In the genomic region with DNA sequence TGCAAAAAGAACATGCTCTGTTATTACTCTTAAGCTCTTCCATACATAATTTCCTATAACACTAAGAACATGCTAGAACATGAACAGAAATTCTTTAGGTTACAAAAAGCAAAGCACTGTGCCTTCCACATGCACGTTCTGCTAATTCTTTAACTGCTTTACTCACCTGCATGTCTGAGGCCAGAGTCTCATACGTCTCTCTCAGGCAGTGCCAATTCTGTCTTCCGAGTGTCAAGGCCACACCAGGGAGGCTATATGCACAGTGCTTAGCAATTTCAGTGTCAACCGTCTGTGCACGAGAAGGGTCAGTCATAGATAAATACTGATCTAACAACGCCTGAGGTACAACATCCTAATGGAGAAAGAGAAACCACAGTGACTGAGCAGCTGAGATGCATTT, we compare ENCODE assay signal across 16 cellular contexts. TPM values are rescaled to one million over a fixed set of nuclear protein-coding genes. Genes with fewer than 3 reads are reported as not detected.
DNase-seq lines count a peak whose midpoint lies in the region; ATAC-seq, FAIRE-seq and TF ChIP-seq lines count a peak whose summit lies in the region.
"Had no signal": no experiment of that assay in that cellular context is flagged by ENCODE, and none has a peak within 500 bp of the region (broad histone marks: within the 10 kb centered on the region; RNA-seq: fewer than 3 reads in every experiment).

No MANE protein-coding gene starts in this region.

- no peaks in the 10 kb centered on the region for H4K20me1 ChIP-seq in keratinocyte (ENCODE audit: control insufficient read depth, extremely low read depth, insufficient read depth, low read length)

- peak; percentile 84 for FAIRE-seq in keratinocyte (lab: Jason Lieb, UNC)
- FAIRE-seq: H1 had no signal

- no peak for DNase-seq in RWPE2 (ENCODE audit: low spot score)
- peak; percentile 77 for DNase-seq in epithelial cell of esophagus (ENCODE audit: low read depth)
- DNase-seq in keratinocyte (ENCODE audit: low read depth, low spot score) = peak; percentile 9
- no peak for DNase-seq in nephron progenitor cell
- no peak for DNase-seq in substantia nigra (lab: John Stamatoyannopoulos, UW)
- no peak for DNase-seq in T-helper 17 cell
- DNase-seq: ACHN; Calu3; CD4-positive, alpha-beta T cell; DMS 273 treated with DMSO at 0.1 percent for 48 hours; HCEC 1CT; HFFc6 had no signal

- H3K79me2 ChIP-seq in keratinocyte (ENCODE audit: control insufficient read depth, insufficient read depth, low read length) = peaks cover 20% of the 10 kb centered on the region

- H3K27me3 Mint-ChIP-seq in nephron progenitor cell (ENCODE audit: low read depth, poor library complexity) = peaks cover 5% of the 10 kb centered on the region
- H3K27me3 Mint-ChIP-seq in T-helper 17 cell = no peaks in the 10 kb centered on the region
- H3K27me3 Mint-ChIP-seq: CD4-positive, alpha-beta T cell had no signal

- ATAC-seq in RWPE2 (ENCODE audit: low read depth) (peak; percentile 39), HG03280 (IDR thresholded peaks at IDR 0.05; ENCODE audit: unreplicated experiment) (no peak), T-helper 17 cell (no peak), HG02840 (IDR thresholded peaks at IDR 0.05; ENCODE audit: low FRiP score, unreplicated experiment) (no peak)

- no peaks in the 10 kb centered on the region for H3K9me1 ChIP-seq in keratinocyte (ENCODE audit: control insufficient read depth, extremely low read depth, insufficient read depth, low read length)

- H2AFZ ChIP-seq in keratinocyte (ENCODE audit: control insufficient read depth, low read length) = no peak overlapping the region

- H3K4me3 ChIP-seq in RWPE2 (ENCODE audit: severe bottlenecking) (no peak overlapping the region), epithelial cell of esophagus (ENCODE audit: low read length) (no peak overlapping the region), keratinocyte (ENCODE audit: control insufficient read depth in 2 of 3, extremely low read depth in 1 of 3, insufficient read depth in 2 of 3, low read depth in 1 of 3, low read length in 3 of 3) (no peak overlapping the region)
- H3K4me3 ChIP-seq: BLaER1 treated with 17β-estradiol and CSF1 and Interleukin-3, amounts not matched to agents 10 nM and 100 nM had no signal

- peaks cover 31% of the 10 kb centered on the region for H3K4me1 ChIP-seq in RWPE2 (ENCODE audit: insufficient read depth, poor library complexity, severe bottlenecking)
- peaks cover 35% of the 10 kb centered on the region for H3K4me1 ChIP-seq in keratinocyte (ENCODE audit: control insufficient read depth, extremely low read depth, insufficient read depth, low read length)

- dilution Hi-C loops in keratinocyte (cut with MboI; ENCODE audit: extremely low pct_ligation_motif_present, low sequenced_read_pairs) = no loop called here

- peak overlapping the region; percentile 56 for H3K27ac ChIP-seq in RWPE2 (ENCODE audit: poor library complexity, severe bottlenecking)
- peak overlapping the region; percentile 39 for H3K27ac ChIP-seq in keratinocyte (ENCODE audit: control insufficient read depth, insufficient read depth, low read length)
- no peak overlapping the region for H3K27ac ChIP-seq in substantia nigra (ENCODE audit: low read depth, low read length, poor library complexity, severe bottlenecking)
- H3K27ac ChIP-seq: BLaER1 treated with 17β-estradiol and CSF1 and Interleukin-3, amounts not matched to agents 10 nM and 100 nM had no signal

- H3K4me1 Mint-ChIP-seq in nephron progenitor cell = peaks cover 11% of the 10 kb centered on the region
- peaks cover 4% of the 10 kb centered on the region for H3K4me1 Mint-ChIP-seq in T-helper 17 cell

- no peak overlapping the region for H3K4me3 Mint-ChIP-seq in nephron progenitor cell
- no peak overlapping the region for H3K4me3 Mint-ChIP-seq in T-helper 17 cell
- H3K4me3 Mint-ChIP-seq: CD4-positive, alpha-beta T cell; HFFc6 had no signal

- H3K36me3 ChIP-seq in RWPE2 (ENCODE audit: low read depth) = peaks cover 100% of the 10 kb centered on the region
- peaks cover 31 to 63% of the 10 kb centered on the region in 2 experiments for H3K36me3 ChIP-seq in keratinocyte (ENCODE audit: control insufficient read depth in 2 of 2, extremely low read depth in 1 of 2, insufficient read depth in 2 of 2, low read length in 2 of 2)

- peak overlapping the region; percentile 24 for H3K4me2 ChIP-seq in keratinocyte (ENCODE audit: control insufficient read depth, extremely low read depth, insufficient read depth, low read depth, low read length)

- H3K36me3 Mint-ChIP-seq in nephron progenitor cell (ENCODE audit: low read depth) (peaks cover 94% of the 10 kb centered on the region), T-helper 17 cell (ENCODE audit: low read depth) (peaks cover 14% of the 10 kb centered on the region)

- H3K27ac Mint-ChIP-seq in nephron progenitor cell = peak overlapping the region; percentile 94
- H3K27ac Mint-ChIP-seq in T-helper 17 cell = no peak overlapping the region
- H3K27ac Mint-ChIP-seq: CD4-positive, alpha-beta T cell; HFFc6 had no signal

- peak overlapping the region; percentile 13 for H3K9ac ChIP-seq in keratinocyte (ENCODE audit: control insufficient read depth, extremely low read depth, insufficient read depth, low read length)
- H3K9ac ChIP-seq: BLaER1 treated with 17β-estradiol and CSF1 and Interleukin-3, amounts not matched to agents 10 nM and 100 nM had no signal

- no peaks in the 10 kb centered on the region for H3K27me3 ChIP-seq in RWPE2 (ENCODE audit: insufficient read depth, poor library complexity, severe bottlenecking)
- H3K27me3 ChIP-seq in keratinocyte (ENCODE audit: control insufficient read depth, extremely low read depth, insufficient read depth, low read length) = no peaks in the 10 kb centered on the region
- H3K27me3 ChIP-seq: BLaER1 treated with 17β-estradiol and CSF1 and Interleukin-3, amounts not matched to agents 10 nM and 100 nM had no signal

- peaks cover 5% of the 10 kb centered on the region for H3K9me3 Mint-ChIP-seq in nephron progenitor cell
- H3K9me3 Mint-ChIP-seq: CD4-positive, alpha-beta T cell; HFFc6 had no signal

- H3K9me3 ChIP-seq in RWPE2 (ENCODE audit: severe bottlenecking) (no peaks in the 10 kb centered on the region), keratinocyte (ENCODE audit: control insufficient read depth, low read depth, low read length) (no peaks in the 10 kb centered on the region), T-helper 17 cell (ENCODE audit: control insufficient read depth, low read length, poor library complexity, severe bottlenecking) (no peaks in the 10 kb centered on the region)

- TF ChIP-seq CTCF in RWPE2 (IDR thresholded peaks at IDR 0.05; ENCODE audit: poor library complexity, severe bottlenecking) (no peak), epithelial cell of esophagus (IDR thresholded peaks at IDR 0.05; ENCODE audit: insufficient read depth, low read depth, low read length, missing control alignments) (no peak), keratinocyte (optimal IDR thresholded peaks at IDR 0.05 in 1 of 3, IDR thresholded peaks at IDR 0.05 in 1 of 3, conservative IDR thresholded peaks at IDR 0.05 in 1 of 3; ENCODE audit: extremely low read depth in 1 of 3, insufficient read depth in 2 of 3, low read length in 3 of 3) (no peak), nephron progenitor cell (IDR thresholded peaks at IDR 0.05) (no peak)

RNA-seq across cellular contexts. Expression of a gene that starts 55.1 kb away (rescaled TPM):
- 200 to 221 TPM (median 209 TPM) in 3 replicates for polyA plus RNA-seq in keratinocyte
- polyA plus RNA-seq in keratinocyte (2011; ENCODE audit: low read depth) = 101 TPM
- 119 and 143 TPM in 2 replicates for polyA plus RNA-seq in keratinocyte (2011; cell fraction: cytosol; rRNA removed)
- 275 and 293 TPM in 2 replicates for polyA plus RNA-seq in keratinocyte (2011; cell fraction: nucleus; rRNA removed)
- polyA plus RNA-seq in keratinocyte (2012; ENCODE audit: low replicate concordance) = 83.8 and 102 TPM in 2 replicates
- 216 to 410 TPM (median 387 TPM) in 3 replicates for polyA minus RNA-seq in keratinocyte
- 124 TPM for polyA minus RNA-seq in keratinocyte (2011; cell fraction: cytosol; rRNA and poly(A)+ RNA removed)
- 142 and 262 TPM in 2 replicates for polyA minus RNA-seq in keratinocyte (2011; cell fraction: nucleus; rRNA and poly(A)+ RNA removed)
- total RNA-seq in T-helper 17 cell = 10 to 100 TPM; 54.1 to 65.5 TPM

Comparison
In these comparisons a context has a peak if more than half of its experiments do, and no peak if none do; other contexts are left out.
1. DNase-seq: peak in epithelial cell of esophagus (single experiment) and keratinocyte (single experiment); none in RWPE2 (single experiment), nephron progenitor cell (single experiment), substantia nigra (0 of 49) and T-helper 17 cell (0 of 3).